Comparison of ENCODE assay signal across 20 cellular contexts in the genomic region with DNA sequence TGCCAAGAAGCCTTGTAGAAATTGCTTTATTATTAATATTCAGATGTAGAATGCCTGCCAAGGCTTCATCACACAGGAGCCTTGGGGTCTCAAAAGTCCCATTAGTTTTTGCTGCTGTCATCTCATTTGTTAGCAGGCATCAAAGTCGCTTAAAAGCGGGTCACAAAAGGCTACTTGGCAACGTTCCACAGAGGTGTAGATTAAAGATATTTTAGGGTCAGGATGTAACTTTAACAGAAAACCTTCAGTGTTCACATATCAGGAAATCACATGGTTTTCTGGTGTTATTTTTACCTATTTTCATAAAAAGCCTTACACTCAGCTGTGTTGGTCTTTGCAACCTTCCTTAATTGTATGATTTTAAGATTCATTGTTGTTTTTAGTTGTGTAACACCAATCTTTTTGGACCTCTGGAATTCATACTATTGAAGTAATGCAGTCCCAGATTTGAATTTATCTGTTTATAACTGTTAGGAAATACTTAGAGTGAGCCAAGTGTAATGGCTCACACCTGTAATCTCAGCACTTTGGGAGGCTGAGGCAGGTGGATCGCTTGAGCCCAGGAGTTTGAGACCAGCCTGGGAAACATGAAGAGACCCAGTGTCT.
DNase-seq lines count a peak whose midpoint lies in the region; ATAC-seq and TF ChIP-seq lines count a peak whose summit lies in the region.
"Had no signal": no experiment of that assay in that cellular context is flagged by ENCODE, and none has a peak within 500 bp of the region (broad histone marks: within the 10 kb centered on the region; RNA-seq: fewer than 3 reads in every experiment).

No MANE protein-coding gene starts in this region.

- H3K36me3 Mint-ChIP-seq in CD4-positive, alpha-beta memory T cell: peaks cover 0 to 2% of the 10 kb centered on the region in 2 donors
- H3K36me3 Mint-ChIP-seq in activated CD8-positive, alpha-beta T cell treated with anti-CD3 and anti-CD28 coated beads, Interleukin-2, amount 10 ng/mL, durations not matched to agents 7 days and 5 days (ENCODE audit: low read depth): no peaks in the 10 kb centered on the region
- peaks cover 14% of the 10 kb centered on the region for H3K36me3 Mint-ChIP-seq in neural crest cell (ENCODE audit: low read depth)

- POLR2A ChIA-PET in CD4-positive, alpha-beta memory T cell (lab: Charles Lee; ENCODE audit: partially characterized antibody): no interaction called here
- POLR2A ChIA-PET in activated CD8-positive, alpha-beta T cell treated with anti-CD3 and anti-CD28 coated beads, Interleukin-2, amount 10 ng/mL, durations not matched to agents 7 days and 5 days (lab: Charles Lee): interaction anchor here (0.8 kb wide), 1 partner anchor 25 kb away, joined by 3 read pairs; no protein-coding TSS in a partner anchor

- intact Hi-C loops in CD4-positive, alpha-beta memory T cell (cut with micrococcal nuclease): no loop called here

- H3K27me3 Mint-ChIP-seq in CD4-positive, alpha-beta memory T cell: no peaks in the 10 kb centered on the region
- no peaks in the 10 kb centered on the region for H3K27me3 Mint-ChIP-seq in activated CD8-positive, alpha-beta T cell treated with anti-CD3 and anti-CD28 coated beads, Interleukin-2, amount 10 ng/mL, durations not matched to agents 7 days and 5 days (ENCODE audit: low read depth)
- H3K27me3 Mint-ChIP-seq in neural crest cell (ENCODE audit: low read depth): no peaks in the 10 kb centered on the region

- no peaks in the 10 kb centered on the region for H3K9me3 Mint-ChIP-seq in CD4-positive, alpha-beta memory T cell
- no peaks in the 10 kb centered on the region for H3K9me3 Mint-ChIP-seq in activated CD8-positive, alpha-beta T cell treated with anti-CD3 and anti-CD28 coated beads, Interleukin-2, amount 10 ng/mL, durations not matched to agents 7 days and 5 days (ENCODE audit: insufficient read depth)
- no peaks in the 10 kb centered on the region for H3K9me3 Mint-ChIP-seq in neural crest cell
- H3K9me3 Mint-ChIP-seq: activated naive CD4-positive, alpha-beta T cell treated with anti-CD3 and anti-CD28 coated beads for 36 hours; HFFc6 had no signal

- H3K4me1 Mint-ChIP-seq in CD4-positive, alpha-beta memory T cell: peaks cover 22 to 35% (median 27%) of the 10 kb centered on the region in 4 donors
- H3K4me1 Mint-ChIP-seq in activated CD8-positive, alpha-beta T cell treated with anti-CD3 and anti-CD28 coated beads, Interleukin-2, amount 10 ng/mL, durations not matched to agents 7 days and 5 days (ENCODE audit: low read depth): peaks cover 23% of the 10 kb centered on the region
- no peaks in the 10 kb centered on the region for H3K4me1 Mint-ChIP-seq in neural crest cell

- peak overlapping the region in 6 of 8 donors; percentile 53 to 72 (median 66) for H3K4me3 Mint-ChIP-seq in CD4-positive, alpha-beta memory T cell
- H3K4me3 Mint-ChIP-seq in activated CD8-positive, alpha-beta T cell treated with anti-CD3 and anti-CD28 coated beads, Interleukin-2, amount 10 ng/mL, durations not matched to agents 7 days and 5 days: no peak overlapping the region
- H3K4me3 Mint-ChIP-seq in neural crest cell: no peak overlapping the region
- H3K4me3 Mint-ChIP-seq: activated naive CD4-positive, alpha-beta T cell treated with anti-CD3 and anti-CD28 coated beads for 36 hours; HFFc6 had no signal

- ATAC-seq in activated CD8-positive, alpha-beta T cell treated with anti-CD3 and anti-CD28 coated beads, Interleukin-2, amount 10 ng/mL, durations not matched to agents 7 days and 5 days: no peak
- ATAC-seq: activated CD4-positive, CD25-positive, alpha-beta regulatory T cell treated with anti-CD3 and anti-CD28 coated beads, Interleukin-2, amount 50 U/mL, for 24 hours; lower lobe of right lung; stimulated activated naive CD8-positive, alpha-beta T cell treated with anti-CD3 and anti-CD28 coated beads, Interleukin-15, Interleukin-2, amounts not matched to agents 100 U/mL and 50 U/mL, for 24 hours had no signal

- H3K4me1 ChIP-seq in CD4-positive, alpha-beta memory T cell (ENCODE audit: insufficient read depth, low read length): peaks cover 26% of the 10 kb centered on the region
- H3K4me1 ChIP-seq: lower lobe of right lung had no signal

- H3K36me3 ChIP-seq in CD4-positive, alpha-beta memory T cell (ENCODE audit: insufficient read depth, low read length): no peaks in the 10 kb centered on the region
- H3K36me3 ChIP-seq: esophagus muscularis mucosa, lower lobe of right lung, SJCRH30 had no signal

- H3K27ac ChIP-seq in CD4-positive, alpha-beta memory T cell (ENCODE audit: low read depth, low read length): no peak overlapping the region
- H3K27ac ChIP-seq: C4-2B, esophagus muscularis mucosa, lower lobe of right lung, SJCRH30 had no signal

- CTCF ChIA-PET in CD4-positive, alpha-beta memory T cell (lab: Charles Lee; ENCODE audit: partially characterized antibody): no interaction called here
- CTCF ChIA-PET in activated CD8-positive, alpha-beta T cell treated with anti-CD3 and anti-CD28 coated beads, Interleukin-2, amount 10 ng/mL, durations not matched to agents 7 days and 5 days (lab: Charles Lee): no interaction called here

- no peak for TF ChIP-seq CTCF in GM13976 (IDR thresholded peaks at IDR 0.05; ENCODE audit: borderline replicate concordance, control extremely low read depth, extremely low read depth, insufficient read depth, missing control alignments)
- no peak for TF ChIP-seq CTCF in neural crest cell (conservative IDR thresholded peaks at IDR 0.05)

- no peaks in the 10 kb centered on the region for H3K9me3 ChIP-seq in CD4-positive, alpha-beta memory T cell (ENCODE audit: control insufficient read depth in 1 of 2, low read length in 2 of 2)
- H3K9me3 ChIP-seq: esophagus muscularis mucosa, lower lobe of right lung, SJCRH30 had no signal

- H3K4me3 ChIP-seq in CD4-positive, alpha-beta memory T cell (ENCODE audit: low read length in 2 of 2): no peak overlapping the region
- H3K4me3 ChIP-seq: esophagus muscularis mucosa, lower lobe of right lung, SJCRH30 had no signal

- no peaks in the 10 kb centered on the region for H3K27me3 ChIP-seq in CD4-positive, alpha-beta memory T cell (ENCODE audit: insufficient read depth, low read length)
- H3K27me3 ChIP-seq: esophagus muscularis mucosa, SJCRH30 had no signal

- peak in 3 of 5 donors; percentile 5 to 17 (median 16) for DNase-seq in CD4-positive, alpha-beta memory T cell
- DNase-seq in GM13976 (ENCODE audit: low spot score) (peak; percentile 33), neural crest cell (ENCODE audit: low read depth, low spot score) (no peak), HuH-7 (ENCODE audit: low spot score) (no peak), GM03348 (ENCODE audit: low spot score) (no peak)
- no peak for DNase-seq in activated CD8-positive, alpha-beta T cell treated with anti-CD3 and anti-CD28 coated beads, Interleukin-2, amount 10 ng/mL, durations not matched to agents 7 days and 5 days
- DNase-seq in stimulated activated CD4-positive, alpha-beta T cell treated with anti-CD3 and anti-CD28 coated beads, Interleukin-15, amount 100 ng/mL, for 24 hours: no peak
- DNase-seq: activated naive CD4-positive, alpha-beta T cell treated with anti-CD3 and anti-CD28 coated beads for 36 hours; HFFc6; lower lobe of right lung; MV-4-11; NCI-H2029 treated with DMSO at 0.1 percent for 48 hours; NCI-H510A treated with DMSO at 0.1 percent for 48 hours; OCI-M1; SJCRH30; stimulated activated naive CD8-positive, alpha-beta T cell treated with anti-CD3 and anti-CD28 coated beads, Interleukin-15, Interleukin-2, amounts not matched to agents 100 U/mL and 50 U/mL, for 24 hours; trophoblast cell had no signal

- in situ Hi-C loops in GM13976 (cut with MboI; ENCODE audit: low sequenced_read_pairs, unreplicated experiment): no loop called here

- peak overlapping the region in 6 of 7 donors; percentile 3 to 85 (median 62) for H3K27ac Mint-ChIP-seq in CD4-positive, alpha-beta memory T cell
- H3K27ac Mint-ChIP-seq in activated CD8-positive, alpha-beta T cell treated with anti-CD3 and anti-CD28 coated beads, Interleukin-2, amount 10 ng/mL, durations not matched to agents 7 days and 5 days: peak overlapping the region; percentile 67
- H3K27ac Mint-ChIP-seq in neural crest cell (ENCODE audit: unreplicated experiment): peak overlapping the region; percentile 27
- H3K27ac Mint-ChIP-seq: activated naive CD4-positive, alpha-beta T cell treated with anti-CD3 and anti-CD28 coated beads for 36 hours; HFFc6 had no signal

Comparison
In these comparisons a context has a peak if more than half of its experiments do, and no peak if none do; other contexts are left out.
1. DNase-seq: peak in CD4-positive, alpha-beta memory T cell (3 of 5) and GM13976 (single experiment); none in activated CD8-positive, alpha-beta T cell treated with anti-CD3 and anti-CD28 coated beads, Interleukin-2, amount 10 ng/mL, durations not matched to agents 7 days and 5 days (single experiment), neural crest cell (single experiment), HuH-7 (single experiment), stimulated activated CD4-positive, alpha-beta T cell treated with anti-CD3 and anti-CD28 coated beads, Interleukin-15, amount 100 ng/mL, for 24 hours (single experiment) and GM03348 (single experiment).
2. H3K4me3 Mint-ChIP-seq: peak in CD4-positive, alpha-beta memory T cell (6 of 8); none in activated CD8-positive, alpha-beta T cell treated with anti-CD3 and anti-CD28 coated beads, Interleukin-2, amount 10 ng/mL, durations not matched to agents 7 days and 5 days (single experiment) and neural crest cell (single experiment).
3. Peak in every context shown above with its lines, with median percentiles within 50 percentile points of each other: H3K27ac Mint-ChIP-seq.